8 cellular contexts compared by ENCODE assay signal in the genomic region with DNA sequence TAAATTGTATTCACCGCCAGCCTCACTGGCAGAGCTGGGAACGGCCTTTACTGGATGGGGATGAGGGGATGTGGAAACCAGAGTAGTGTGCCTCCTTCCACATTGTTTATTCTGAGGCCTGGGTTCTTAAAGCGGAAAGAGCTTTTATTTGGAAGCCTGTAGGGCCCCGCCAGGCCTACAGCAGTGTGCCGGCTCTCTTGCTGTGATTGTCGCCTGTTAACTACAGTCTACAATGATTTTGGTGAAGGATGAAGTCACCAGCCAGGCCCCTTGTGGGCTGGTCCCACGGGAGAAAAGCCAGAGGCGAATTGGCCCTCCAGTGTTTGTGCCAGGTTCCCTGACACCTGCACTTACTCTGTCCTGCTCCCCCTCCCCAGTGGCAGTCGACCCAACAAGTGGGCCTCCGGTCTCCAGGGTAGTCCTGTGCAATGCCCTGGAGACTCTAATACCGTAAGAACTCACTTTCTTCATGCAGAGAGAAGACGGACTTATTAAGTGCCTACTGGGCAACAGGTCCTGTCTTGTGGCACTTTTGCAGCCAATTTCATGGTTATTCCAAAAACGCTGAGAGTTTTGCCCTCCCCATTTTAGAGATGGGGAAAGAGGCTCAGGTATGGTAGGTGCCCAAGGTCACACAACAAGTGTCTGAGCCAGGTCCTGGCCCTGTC. TPM values are rescaled to one million over a fixed set of nuclear protein-coding genes. Genes with fewer than 3 reads are reported as not detected.
DNase-seq lines count a peak whose midpoint lies in the region; ATAC-seq and TF ChIP-seq lines count a peak whose summit lies in the region.

No MANE protein-coding gene starts in this region.

- no peaks in the 10 kb centered on the region for H3K9me3 Mint-ChIP-seq in WTC11
- H3K9me3 Mint-ChIP-seq in glutamatergic neuron (ENCODE audit: unreplicated experiment), result peaks cover 2% of the 10 kb centered on the region

- no peak overlapping the region for H3K27ac Mint-ChIP-seq in WTC11
- H3K27ac Mint-ChIP-seq in glutamatergic neuron (ENCODE audit: unreplicated experiment), result no peak overlapping the region

- peaks cover 59% of the 10 kb centered on the region for H3K27me3 Mint-ChIP-seq in WTC11 (ENCODE audit: low read depth)
- H3K27me3 Mint-ChIP-seq in glutamatergic neuron (ENCODE audit: unreplicated experiment), result peaks cover 18% of the 10 kb centered on the region

- H3K4me3 Mint-ChIP-seq in WTC11, result peak overlapping the region; percentile 69
- H3K4me3 Mint-ChIP-seq in glutamatergic neuron (ENCODE audit: unreplicated experiment), result peak overlapping the region; percentile 42

- DNase-seq in HFF-Myc (ENCODE audit: extremely low read depth, low read depth) (no peak), WTC11 (ENCODE audit: low spot score) (no peak), glutamatergic neuron (no peak), retinal pigment epithelial cell (ENCODE audit: low read depth) (no peak), caudate nucleus (lab: John Stamatoyannopoulos, UW) (no peak), NAMALWA (ENCODE audit: low spot score) (no peak), NCI-H2029 (lab: John Stamatoyannopoulos, UW) (no peak), hepatic stellate cell (ENCODE audit: low spot score) (no peak)

- POLR2A ChIA-PET in WTC11 (lab: Charles Lee), result interaction anchor here (0.7 to 1.4 kb wide), 2 partner anchors 9 to 102 kb away, joined by 3 read pairs; no protein-coding TSS in a partner anchor

- peak overlapping the region; percentile 77 for H3K4me3 ChIP-seq in HFF-Myc (replicated peaks; ENCODE audit: low read depth, low read length)
- peak overlapping the region; percentile 71 for H3K4me3 ChIP-seq in retinal pigment epithelial cell (ENCODE audit: low read length)

- ATAC-seq in WTC11, result peak; percentile 1

- H3K36me3 Mint-ChIP-seq in WTC11 (no peaks in the 10 kb centered on the region), glutamatergic neuron (ENCODE audit: unreplicated experiment) (peaks cover 5% of the 10 kb centered on the region)

- CTCF ChIA-PET in WTC11 (lab: Charles Lee), result interaction anchor here (0.6 to 2.5 kb wide), 6 partner anchors 10 to 265 kb away, joined by 3 to 8 read pairs (median 6); no protein-coding TSS in a partner anchor

- H3K4me1 Mint-ChIP-seq in WTC11 (peaks cover 7% of the 10 kb centered on the region), glutamatergic neuron (ENCODE audit: low read depth, unreplicated experiment) (no peaks in the 10 kb centered on the region)

- H3K27ac ChIP-seq in caudate nucleus (ENCODE audit: low read depth, low read length), result no peak overlapping the region

- TF ChIP-seq CTCF in HFF-Myc (IDR thresholded peaks at IDR 0.05; ENCODE audit: low read depth, low read length, missing control alignments) (no peak), WTC11 (IDR thresholded peaks at IDR 0.05) (no peak), glutamatergic neuron (IDR thresholded peaks at IDR 0.05; ENCODE audit: partially characterized antibody, unreplicated experiment) (no peak), retinal pigment epithelial cell (conservative IDR thresholded peaks at IDR 0.05; ENCODE audit: low read depth, low read length) (no peak)

TF ChIP-seq in WTC11, 78 proteins besides CTCF, POLR2A, EP300 and RAD21:
- TF ChIP-seq ZMAT4 (CRISPR knock-in tag; IDR thresholded peaks at IDR 0.05), result no peak
- TF ChIP-seq RORB (CRISPR knock-in tag; IDR thresholded peaks at IDR 0.05), result no peak

RNA-seq across cellular contexts. Expression of gene MICAL2, which starts 1.2 kb away (rescaled TPM):
- 2.2 to 3.1 TPM (median 2.6 TPM) in 3 replicates for total RNA-seq in WTC11 (2021)
- 4.4 TPM for total RNA-seq in glutamatergic neuron (ENCODE audit: unreplicated experiment)
